Comparison of ENCODE assay signal across 25 cellular contexts in genomic region chr17:50375858-50376538, GRCh38. TPM values are rescaled to one million over a fixed set of nuclear protein-coding genes. Genes with fewer than 3 reads are reported as not detected.
DNase-seq lines count a peak whose midpoint lies in the region; ATAC-seq, FAIRE-seq and TF ChIP-seq lines count a peak whose summit lies in the region.
"Had no signal": no experiment of that assay in that cellular context is flagged by ENCODE, and none has a peak within 500 bp of the region (broad histone marks: within the 10 kb centered on the region; RNA-seq: fewer than 3 reads in every experiment).

No MANE protein-coding gene starts in this region.

- FAIRE-seq in urothelium cell line (lab: Jason Lieb, UNC): no peak
- FAIRE-seq: GM19239, H54 had no signal

- no peak for ATAC-seq in activated naive CD8-positive, alpha-beta T cell treated with anti-CD3 and anti-CD28 coated beads, Interleukin-2, amount 50 U/mL, for 24 hours
- no peak for ATAC-seq in HG03469 (IDR thresholded peaks at IDR 0.05; ENCODE audit: unreplicated experiment)
- ATAC-seq: activated CD8-positive, alpha-beta memory T cell treated with anti-CD3 and anti-CD28 coated beads, Interleukin-2, amount 10 ng/mL, durations not matched to agents 7 days and 5 days; body of pancreas; left ventricle myocardium superior; naive thymus-derived CD4-positive, alpha-beta T cell; stimulated activated naive CD8-positive, alpha-beta T cell treated with anti-CD3 and anti-CD28 coated beads, Interleukin-15, amount 100 ng/mL, for 72 hours had no signal

- peaks cover 23% of the 10 kb centered on the region for H3K4me1 Mint-ChIP-seq in activated naive CD8-positive, alpha-beta T cell treated with anti-CD3 and anti-CD28 coated beads, Interleukin-2, amount 50 U/mL, for 24 hours
- peaks cover 14% of the 10 kb centered on the region for H3K4me1 Mint-ChIP-seq in activated naive CD8-positive, alpha-beta T cell treated with anti-CD3 and anti-CD28 coated beads for 36 hours
- H3K4me1 Mint-ChIP-seq in brain: peaks cover 28% of the 10 kb centered on the region

- peaks cover 37% of the 10 kb centered on the region for H3K36me3 Mint-ChIP-seq in activated naive CD8-positive, alpha-beta T cell treated with anti-CD3 and anti-CD28 coated beads, Interleukin-2, amount 50 U/mL, for 24 hours (ENCODE audit: low read depth)
- peaks cover 29% of the 10 kb centered on the region for H3K36me3 Mint-ChIP-seq in activated naive CD8-positive, alpha-beta T cell treated with anti-CD3 and anti-CD28 coated beads for 36 hours
- H3K36me3 Mint-ChIP-seq in brain: peaks cover 15% of the 10 kb centered on the region

- H3K4me3 Mint-ChIP-seq in activated naive CD8-positive, alpha-beta T cell treated with anti-CD3 and anti-CD28 coated beads, Interleukin-2, amount 50 U/mL, for 24 hours: no peak overlapping the region
- no peak overlapping the region for H3K4me3 Mint-ChIP-seq in activated naive CD8-positive, alpha-beta T cell treated with anti-CD3 and anti-CD28 coated beads for 36 hours
- H3K4me3 Mint-ChIP-seq in brain: no peak overlapping the region
- H3K4me3 Mint-ChIP-seq: activated CD4-positive, alpha-beta T cell treated with anti-CD3 and anti-CD28 coated beads, Interleukin-2, amount 10 ng/mL, durations not matched to agents 7 days and 5 days; activated CD8-positive, alpha-beta memory T cell treated with anti-CD3 and anti-CD28 coated beads, Interleukin-2, amount 10 ng/mL, durations not matched to agents 7 days and 5 days; B cell; naive thymus-derived CD4-positive, alpha-beta T cell; stimulated activated naive CD8-positive, alpha-beta T cell treated with anti-CD3 and anti-CD28 coated beads, Interleukin-15, amount 100 ng/mL, for 72 hours had no signal

- TF ChIP-seq CTCF in brain (conservative IDR thresholded peaks at IDR 0.05): no peak

- H3K27me3 Mint-ChIP-seq in activated naive CD8-positive, alpha-beta T cell treated with anti-CD3 and anti-CD28 coated beads, Interleukin-2, amount 50 U/mL, for 24 hours: no peaks in the 10 kb centered on the region
- no peaks in the 10 kb centered on the region for H3K27me3 Mint-ChIP-seq in activated naive CD8-positive, alpha-beta T cell treated with anti-CD3 and anti-CD28 coated beads for 36 hours
- peaks cover 11% of the 10 kb centered on the region for H3K27me3 Mint-ChIP-seq in brain
- H3K27me3 Mint-ChIP-seq: activated CD4-positive, alpha-beta T cell treated with anti-CD3 and anti-CD28 coated beads, Interleukin-2, amount 10 ng/mL, durations not matched to agents 7 days and 5 days; activated CD8-positive, alpha-beta memory T cell treated with anti-CD3 and anti-CD28 coated beads, Interleukin-2, amount 10 ng/mL, durations not matched to agents 7 days and 5 days; B cell; naive thymus-derived CD4-positive, alpha-beta T cell; stimulated activated naive CD8-positive, alpha-beta T cell treated with anti-CD3 and anti-CD28 coated beads, Interleukin-15, amount 100 ng/mL, for 72 hours had no signal

- no peaks in the 10 kb centered on the region for H3K9me3 Mint-ChIP-seq in activated naive CD8-positive, alpha-beta T cell treated with anti-CD3 and anti-CD28 coated beads, Interleukin-2, amount 50 U/mL, for 24 hours
- no peaks in the 10 kb centered on the region for H3K9me3 Mint-ChIP-seq in activated naive CD8-positive, alpha-beta T cell treated with anti-CD3 and anti-CD28 coated beads for 36 hours
- H3K9me3 Mint-ChIP-seq in brain: peaks cover 0 to 2% (median 0%) of the 10 kb centered on the region in 5 experiments
- H3K9me3 Mint-ChIP-seq: activated CD4-positive, alpha-beta T cell treated with anti-CD3 and anti-CD28 coated beads, Interleukin-2, amount 10 ng/mL, durations not matched to agents 7 days and 5 days; stimulated activated naive CD8-positive, alpha-beta T cell treated with anti-CD3 and anti-CD28 coated beads, Interleukin-15, amount 100 ng/mL, for 72 hours had no signal

- H3K27ac Mint-ChIP-seq in activated naive CD8-positive, alpha-beta T cell treated with anti-CD3 and anti-CD28 coated beads, Interleukin-2, amount 50 U/mL, for 24 hours: peak overlapping the region; percentile 69
- no peak overlapping the region for H3K27ac Mint-ChIP-seq in activated naive CD8-positive, alpha-beta T cell treated with anti-CD3 and anti-CD28 coated beads for 36 hours
- H3K27ac Mint-ChIP-seq in brain: peak overlapping the region in 3 of 5 experiments; percentile 35 to 75 (median 37)
- H3K27ac Mint-ChIP-seq: activated CD4-positive, alpha-beta T cell treated with anti-CD3 and anti-CD28 coated beads, Interleukin-2, amount 10 ng/mL, durations not matched to agents 7 days and 5 days; activated CD8-positive, alpha-beta memory T cell treated with anti-CD3 and anti-CD28 coated beads, Interleukin-2, amount 10 ng/mL, durations not matched to agents 7 days and 5 days; B cell; naive thymus-derived CD4-positive, alpha-beta T cell had no signal

- no peak for DNase-seq in activated naive CD8-positive, alpha-beta T cell treated with anti-CD3 and anti-CD28 coated beads, Interleukin-2, amount 50 U/mL, for 24 hours
- DNase-seq in activated naive CD8-positive, alpha-beta T cell treated with anti-CD3 and anti-CD28 coated beads for 36 hours: no peak
- DNase-seq in NCI-H446 treated with DMSO at 0.1 percent for 48 hours (lab: John Stamatoyannopoulos, UW) (peak; percentile 61), KG1 (lab: John Stamatoyannopoulos, UW) (no peak), urothelium cell line (ENCODE audit: low spot score) (no peak)
- DNase-seq in activated CD4-positive, alpha-beta T cell treated with anti-CD3 and anti-CD28 coated beads, Interleukin-2, amount 50 U/mL, for 1 hour: no peak
- DNase-seq: activated CD4-positive, alpha-beta T cell treated with anti-CD3 and anti-CD28 coated beads, Interleukin-2, amount 10 ng/mL, durations not matched to agents 7 days and 5 days; activated CD8-positive, alpha-beta memory T cell treated with anti-CD3 and anti-CD28 coated beads, Interleukin-2, amount 10 ng/mL, durations not matched to agents 7 days and 5 days; activated naive CD4-positive, alpha-beta T cell; activated T-cell treated with anti-CD3 and anti-CD28 coated beads, Interleukin-2, amount 50 U/mL, for 48 hours; adrenal gland; body of pancreas; DMS79 treated with DMSO at 0.1 percent for 48 hours; islet precursor cell; left ventricle myocardium superior; naive thymus-derived CD4-positive, alpha-beta T cell; NCI-H2029; NCI-H526; occipital lobe; stimulated activated naive CD8-positive, alpha-beta T cell treated with anti-CD3 and anti-CD28 coated beads, Interleukin-15, amount 100 ng/mL, for 72 hours had no signal

RNA-seq across cellular contexts. Expression of gene EME1, which starts 3.0 kb away (rescaled TPM):
- 10 to 100 TPM; 34.0 to 34.4 TPM for total RNA-seq in activated naive CD8-positive, alpha-beta T cell treated with anti-CD3 and anti-CD28 coated beads for 36 hours
- polyA plus RNA-seq in brain (ENCODE audit: insufficient read depth, low read depth, low replicate concordance): 6.0 TPM
- total RNA-seq: body of pancreas had no signal
- polyA plus RNA-seq: naive thymus-derived CD4-positive, alpha-beta T cell had no signal

RNA-seq across cellular contexts. Expression of gene MRPL27, which starts 3.0 kb away (rescaled TPM):
- total RNA-seq in activated naive CD8-positive, alpha-beta T cell treated with anti-CD3 and anti-CD28 coated beads for 36 hours: 10 to 100 TPM; 72.1 to 75.1 TPM
- polyA plus RNA-seq in brain (ENCODE audit: insufficient read depth, low read depth, low replicate concordance): 81.3 TPM

RNA-seq across cellular contexts. Expression of gene LRRC59, which starts 21.3 kb away (rescaled TPM):
- 100 to 1,000 TPM; 110 to 112 TPM for total RNA-seq in activated naive CD8-positive, alpha-beta T cell treated with anti-CD3 and anti-CD28 coated beads for 36 hours
- 78.7 TPM for polyA plus RNA-seq in brain (ENCODE audit: insufficient read depth, low read depth, low replicate concordance)

RNA-seq across cellular contexts. Expression of gene XYLT2, which starts 30.1 kb away (rescaled TPM):
- total RNA-seq in activated naive CD8-positive, alpha-beta T cell treated with anti-CD3 and anti-CD28 coated beads for 36 hours: 10 to 100 TPM; 17.7 to 19.6 TPM
- 5.6 TPM for polyA plus RNA-seq in brain (ENCODE audit: insufficient read depth, low read depth, low replicate concordance)

RNA-seq across cellular contexts. Expression of gene ACSF2, which starts 50.0 kb away (rescaled TPM):
- 1 to 10 TPM; 9.2 to 9.7 TPM for total RNA-seq in activated naive CD8-positive, alpha-beta T cell treated with anti-CD3 and anti-CD28 coated beads for 36 hours
- 7.9 TPM for polyA plus RNA-seq in brain (ENCODE audit: insufficient read depth, low read depth, low replicate concordance)
